In the genomic region with DNA sequence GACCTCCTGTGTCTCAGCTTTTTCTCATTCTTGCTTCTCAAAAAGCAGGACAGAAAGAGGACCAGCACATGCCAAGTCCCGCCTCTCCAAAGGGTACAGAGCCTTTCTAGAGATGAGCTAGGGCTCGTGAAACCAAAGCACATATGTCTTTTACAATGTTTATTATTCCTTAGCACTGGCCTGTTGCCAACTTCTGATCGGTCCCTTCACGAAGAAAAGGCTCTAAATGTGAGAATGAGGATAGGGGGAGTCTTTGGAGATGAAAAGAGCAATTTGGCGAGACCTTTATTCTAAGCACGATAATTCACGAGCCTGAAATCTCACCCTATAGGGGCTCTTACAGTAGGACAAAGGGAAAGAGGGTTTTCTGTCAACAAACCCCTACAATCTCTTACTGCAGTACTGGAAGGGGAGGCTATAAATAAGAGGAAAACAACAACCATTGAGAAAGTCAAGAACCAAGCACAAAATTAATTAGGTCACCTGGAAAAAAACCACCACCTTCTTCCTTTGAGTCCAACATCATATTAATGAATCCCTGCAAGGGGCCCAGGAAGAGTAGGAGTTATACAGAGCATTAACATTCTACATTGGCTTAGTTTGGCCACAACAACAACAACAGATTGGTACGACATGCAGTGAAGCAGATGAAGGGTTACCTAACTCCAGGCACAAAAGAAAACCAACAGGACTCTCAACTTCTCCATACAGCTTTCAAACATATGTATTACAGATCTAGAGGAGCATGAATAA, we compare ENCODE assay signal across 15 cellular contexts.
A peak's percentile ranks its signal among the peaks of the same experiment; 100 is the strongest.
DNase-seq lines count a peak whose midpoint lies in the region; FAIRE-seq and TF ChIP-seq lines count a peak whose summit lies in the region.
"Had no signal": no experiment of that assay in that cellular context is flagged by ENCODE, and none has a peak within 500 bp of the region (broad histone marks: within the 10 kb centered on the region; RNA-seq: fewer than 3 reads in every experiment).

No MANE protein-coding gene starts in this region.

- FAIRE-seq in kidney (lab: Jason Lieb, UNC): no peak

- H3K9me3 ChIP-seq in kidney (ENCODE audit: control insufficient read depth in 1 of 2, low read length in 2 of 2): no peaks in the 10 kb centered on the region
- no peaks in the 10 kb centered on the region for H3K9me3 ChIP-seq in WERI-Rb-1 (ENCODE audit: severe bottlenecking)
- H3K9me3 ChIP-seq: Caco-2, right atrium auricular region, suprapubic skin had no signal

- H3K36me3 ChIP-seq in kidney (ENCODE audit: control insufficient read depth in 1 of 2, insufficient read depth in 2 of 2, low read length in 2 of 2): no peaks in the 10 kb centered on the region
- no peaks in the 10 kb centered on the region for H3K36me3 ChIP-seq in WERI-Rb-1
- H3K36me3 ChIP-seq: right atrium auricular region, suprapubic skin had no signal

- DNase-seq in DMS 273 (lab: John Stamatoyannopoulos, UW; ENCODE audit: unreplicated experiment): peak; percentile 79
- DNase-seq in DMS 273 treated with DMSO at 0.1 percent for 48 hours (lab: John Stamatoyannopoulos, UW): no peak
- peak; percentile 93 for DNase-seq in NCI-H748 (lab: John Stamatoyannopoulos, UW; ENCODE audit: unreplicated experiment)
- no peak for DNase-seq in kidney
- DNase-seq in superior temporal gyrus (ENCODE audit: extremely low spot score): peak; percentile 60
- DNase-seq in OCI-M2 (lab: John Stamatoyannopoulos, UW; ENCODE audit: unreplicated experiment): no peak
- no peak for DNase-seq in WERI-Rb-1
- no peak for DNase-seq in AG20443 (ENCODE audit: low spot score)
- DNase-seq: activated CD4-positive, CD25-positive, alpha-beta regulatory T cell treated with anti-CD3 and anti-CD28 coated beads, Interleukin-2, amount 50 U/mL, for 72 hours; activated T-cell treated with anti-CD3 and anti-CD28 coated beads, Interleukin-2, amount 50 U/mL, for 24 hours had no signal

- no peaks in the 10 kb centered on the region for H3K27me3 ChIP-seq in WERI-Rb-1 (ENCODE audit: insufficient read depth, low read depth, severe bottlenecking)
- H3K27me3 ChIP-seq: right atrium auricular region, suprapubic skin had no signal

- intact Hi-C loops in kidney (cut with DNase I): no loop called here

- H3K27ac ChIP-seq in kidney (ENCODE audit: low read depth in 2 of 2, low read length in 2 of 2): peak overlapping the region; percentile 55 to 63
- H3K27ac ChIP-seq in WERI-Rb-1: no peak overlapping the region
- H3K27ac ChIP-seq: 22Rv1, right atrium auricular region, suprapubic skin had no signal

- H3K4me1 ChIP-seq in kidney (ENCODE audit: control insufficient read depth in 1 of 2, insufficient read depth in 1 of 2, low read depth in 1 of 2, low read length in 2 of 2): peaks cover 6 to 7% of the 10 kb centered on the region in 2 donors

- TF ChIP-seq CTCF in kidney (IDR thresholded peaks at IDR 0.05; ENCODE audit: borderline replicate concordance, extremely low read depth, insufficient read depth) (no peak), WERI-Rb-1 (IDR thresholded peaks at IDR 0.05; ENCODE audit: low read depth, low read length) (no peak)

- peak overlapping the region in 1 of 2 donors; percentile 55 for H3K9ac ChIP-seq in kidney (ENCODE audit: low read length in 2 of 2)

- H3K4me3 ChIP-seq in kidney (ENCODE audit: low read length in 2 of 2): peak overlapping the region; percentile 53 to 73
- no peak overlapping the region for H3K4me3 ChIP-seq in WERI-Rb-1 (ENCODE audit: low read depth, low read length)
- H3K4me3 ChIP-seq: lung, right atrium auricular region, suprapubic skin had no signal

Comparison
In these comparisons a context has a peak if more than half of its experiments do, and no peak if none do; other contexts are left out.
1. DNase-seq: peak in DMS 273 (single experiment), NCI-H748 (single experiment) and superior temporal gyrus (single experiment); none in DMS 273 treated with DMSO at 0.1 percent for 48 hours (single experiment), kidney (single experiment), OCI-M2 (single experiment), WERI-Rb-1 (single experiment) and AG20443 (single experiment).